Comparison of ENCODE assay signal across 24 cellular contexts in the genomic region with DNA sequence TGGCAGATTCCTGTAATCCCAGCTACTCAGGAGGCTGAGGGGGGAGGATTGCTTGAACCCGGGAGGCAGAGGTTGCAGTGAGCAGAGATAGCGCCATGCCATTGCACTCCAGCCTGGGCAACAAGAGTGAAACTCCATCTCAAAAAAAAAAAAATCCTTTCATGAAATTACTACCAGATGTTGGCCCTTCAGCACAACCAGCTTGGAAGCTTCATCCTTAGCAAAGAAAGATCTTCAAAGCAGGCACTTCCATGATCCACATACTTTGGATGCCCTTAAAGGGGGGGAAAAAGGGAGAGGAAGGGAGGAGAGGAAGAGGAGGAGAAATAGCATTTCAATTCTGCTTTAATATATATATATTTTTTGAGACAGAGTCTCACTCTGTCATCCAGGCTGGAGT. TPM values are rescaled to one million over a fixed set of nuclear protein-coding genes. Genes with fewer than 3 reads are reported as not detected.
DNase-seq lines count a peak whose midpoint lies in the region; ATAC-seq lines count a peak whose summit lies in the region.
"Had no signal": no experiment of that assay in that cellular context is flagged by ENCODE, and none has a peak within 500 bp of the region (broad histone marks: within the 10 kb centered on the region; RNA-seq: fewer than 3 reads in every experiment).

No MANE protein-coding gene starts in this region.

- no peak overlapping the region for H3K27ac Mint-ChIP-seq in T-helper 2 cell treated with Interferon-gamma antibody and Interleukin-4, amounts not matched to agents 5 μg/mL and 100 μg/mL, for 36 hours
- H3K27ac Mint-ChIP-seq: IgD-negative memory B cell had no signal

- no peaks in the 10 kb centered on the region for H3K36me3 Mint-ChIP-seq in T-helper 2 cell treated with Interferon-gamma antibody and Interleukin-4, amounts not matched to agents 5 μg/mL and 100 μg/mL, for 36 hours (ENCODE audit: low read depth)
- H3K36me3 Mint-ChIP-seq: IgD-negative memory B cell had no signal

- H3K4me1 ChIP-seq in GM23248 (ENCODE audit: insufficient read depth) = peaks cover 6% of the 10 kb centered on the region
- H3K4me1 ChIP-seq: BE2C, Peyer's patch had no signal

- no peaks in the 10 kb centered on the region for H3F3A ChIP-seq in GM23248 (ENCODE audit: insufficient read depth)

- no peak overlapping the region for H3K9ac ChIP-seq in GM23248

- no peaks in the 10 kb centered on the region for H3K9me2 ChIP-seq in GM23248 (ENCODE audit: insufficient read depth)

- H3K36me3 ChIP-seq in GM23248 (ENCODE audit: low read depth) = no peaks in the 10 kb centered on the region
- H3K36me3 ChIP-seq: BE2C, Peyer's patch had no signal

- DNase-seq in AG08396 (ENCODE audit: low spot score) = peak; percentile 20
- peak; percentile 31 for DNase-seq in GM23248
- peak; percentile 58 for DNase-seq in dedifferentiated amniotic fluid mesenchymal stem cell (ENCODE audit: extremely low spot score)
- DNase-seq in left kidney (ENCODE audit: low read depth, low spot score) = peak; percentile 43
- DNase-seq in central memory CD4-positive, alpha-beta T cell = no peak
- DNase-seq in activated CD4-positive, alpha-beta T cell treated with anti-CD3 and anti-CD28 coated beads for 1 hour = no peak
- DNase-seq in T-helper 2 cell treated with Interferon-gamma antibody and Interleukin-4, amounts not matched to agents 5 μg/mL and 100 μg/mL, for 36 hours (ENCODE audit: low spot score) = no peak
- DNase-seq: 8988T, BE2C, DMS79 treated with DMSO at 0.1 percent for 48 hours, GOT3, HCEC 1CT, MV-4-11, NCI-H1105 treated with DMSO at 0.1 percent for 48 hours, NCI-H1694, NCI-H2081, NCI-H2171, NCI-H345, NCI-H524 treated with DMSO at 0.1 percent for 48 hours, NCI-H82, Peyer's patch had no signal

- H3K4me1 Mint-ChIP-seq in T-helper 2 cell treated with Interferon-gamma antibody and Interleukin-4, amounts not matched to agents 5 μg/mL and 100 μg/mL, for 36 hours (ENCODE audit: low read depth) = no peaks in the 10 kb centered on the region

- H3K4me3 Mint-ChIP-seq in T-helper 2 cell treated with Interferon-gamma antibody and Interleukin-4, amounts not matched to agents 5 μg/mL and 100 μg/mL, for 36 hours = no peak overlapping the region
- H3K4me3 Mint-ChIP-seq: IgD-negative memory B cell had no signal

- peaks cover 1% of the 10 kb centered on the region for H3K27me3 Mint-ChIP-seq in T-helper 2 cell treated with Interferon-gamma antibody and Interleukin-4, amounts not matched to agents 5 μg/mL and 100 μg/mL, for 36 hours (ENCODE audit: low read depth)
- H3K27me3 Mint-ChIP-seq: IgD-negative memory B cell had no signal

- H3K79me2 ChIP-seq in GM23248 (ENCODE audit: insufficient read depth) = no peaks in the 10 kb centered on the region

- H3K9me3 Mint-ChIP-seq in T-helper 2 cell treated with Interferon-gamma antibody and Interleukin-4, amounts not matched to agents 5 μg/mL and 100 μg/mL, for 36 hours = no peaks in the 10 kb centered on the region

- 4 to 7% methylated on average over 2 of the region's 2 CpGs for WGBS in GM23248 (ENCODE audit: low coverage in 1 of 2, low lambda C conversion rate in 2 of 2, missing lambda C conversion rate in 2 of 2), 2 experiments

- H4K20me1 ChIP-seq in GM23248 (ENCODE audit: insufficient read depth) = no peaks in the 10 kb centered on the region

- no peak overlapping the region for H3K4me2 ChIP-seq in GM23248 (ENCODE audit: unreplicated experiment)

- no peaks in the 10 kb centered on the region for H3K9me3 ChIP-seq in GM23248 (ENCODE audit: low read depth)
- H3K9me3 ChIP-seq: BE2C, Peyer's patch had no signal

- in situ Hi-C loops in GM23248 (cut with MboI) = no loop called here

- no peak overlapping the region for H3K4me3 ChIP-seq in GM23248
- H3K4me3 ChIP-seq: Peyer's patch had no signal

- H3K27ac ChIP-seq in GM23248 = no peak overlapping the region
- H3K27ac ChIP-seq: Peyer's patch had no signal

- no peak for ATAC-seq in HG03045 (IDR thresholded peaks at IDR 0.05; ENCODE audit: unreplicated experiment)

- H3K27me3 ChIP-seq in GM23248 (replicated peaks; ENCODE audit: insufficient read depth) = no peaks in the 10 kb centered on the region
- H3K27me3 ChIP-seq: BE2C, Peyer's patch had no signal

- 0 out of 2 replicates have a peak overlapping the region, but pooled peaks have one; percentile 29 for H2AFZ ChIP-seq in GM23248

RNA-seq across cellular contexts. Expression of a gene that starts 12.1 kb away (rescaled TPM):
- total RNA-seq in GM23248 (2014; rRNA removed; shearing (Covaris generic)) = 27.6 and 29.3 TPM in 2 replicates
- polyA plus RNA-seq in GM23248 (2016; fragmentation: Nextera tagmentation; extraction: Ambion mirVana) = 14.3 and 15.8 TPM in 2 replicates

RNA-seq across cellular contexts. Expression of a gene that starts 23.6 kb away (rescaled TPM):
- not detected in 2 replicates for total RNA-seq in GM23248 (2014; rRNA removed; shearing (Covaris generic))
- polyA plus RNA-seq in GM23248 (2016; fragmentation: Nextera tagmentation; extraction: Ambion mirVana) = 0.33 TPM in 1 of 2 replicates, not detected in the other
- total RNA-seq: OCI-LY7 had no signal

Comparison
In these comparisons a context has a peak if more than half of its experiments do, and no peak if none do; other contexts are left out.
1. DNase-seq: peak in AG08396 (single experiment), GM23248 (single experiment), dedifferentiated amniotic fluid mesenchymal stem cell (single experiment) and left kidney (single experiment); none in central memory CD4-positive, alpha-beta T cell (single experiment), activated CD4-positive, alpha-beta T cell treated with anti-CD3 and anti-CD28 coated beads for 1 hour (single experiment) and T-helper 2 cell treated with Interferon-gamma antibody and Interleukin-4, amounts not matched to agents 5 μg/mL and 100 μg/mL, for 36 hours (single experiment).